Comparison of ENCODE assay signal across 1 cellular context in the genomic region with DNA sequence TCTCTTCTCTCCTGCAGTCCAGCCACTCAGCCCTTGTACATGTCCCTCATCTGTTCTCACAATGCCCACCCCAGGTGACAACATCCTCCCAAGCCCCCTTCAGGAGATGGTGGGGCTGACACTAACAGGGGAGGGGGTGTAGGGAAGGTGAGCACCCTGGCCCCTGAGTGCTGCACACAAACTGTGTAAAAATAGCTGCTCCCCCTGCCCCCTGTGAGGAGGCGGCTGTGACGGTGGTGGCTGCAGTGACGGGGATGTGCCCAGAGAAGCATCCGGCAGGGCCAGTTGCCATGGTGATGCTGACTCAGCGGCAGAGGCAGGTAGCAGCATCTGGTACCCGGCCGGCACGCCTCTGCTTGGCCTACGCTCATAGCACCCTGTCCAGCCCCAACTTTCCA.
TF ChIP-seq lines count a peak whose summit lies in the region.

No MANE protein-coding gene starts in this region.

TF ChIP-seq in HepG2, 621 proteins besides CTCF, POLR2A, EP300 and RAD21 (continues in another document):
- TF ChIP-seq TGIF2 (CRISPR knock-in tag; IDR thresholded peaks at IDR 0.05) = no peak
- TF ChIP-seq ISX (CRISPR knock-in tag; conservative IDR thresholded peaks at IDR 0.05) = no peak
- TF ChIP-seq, protein P1, sequence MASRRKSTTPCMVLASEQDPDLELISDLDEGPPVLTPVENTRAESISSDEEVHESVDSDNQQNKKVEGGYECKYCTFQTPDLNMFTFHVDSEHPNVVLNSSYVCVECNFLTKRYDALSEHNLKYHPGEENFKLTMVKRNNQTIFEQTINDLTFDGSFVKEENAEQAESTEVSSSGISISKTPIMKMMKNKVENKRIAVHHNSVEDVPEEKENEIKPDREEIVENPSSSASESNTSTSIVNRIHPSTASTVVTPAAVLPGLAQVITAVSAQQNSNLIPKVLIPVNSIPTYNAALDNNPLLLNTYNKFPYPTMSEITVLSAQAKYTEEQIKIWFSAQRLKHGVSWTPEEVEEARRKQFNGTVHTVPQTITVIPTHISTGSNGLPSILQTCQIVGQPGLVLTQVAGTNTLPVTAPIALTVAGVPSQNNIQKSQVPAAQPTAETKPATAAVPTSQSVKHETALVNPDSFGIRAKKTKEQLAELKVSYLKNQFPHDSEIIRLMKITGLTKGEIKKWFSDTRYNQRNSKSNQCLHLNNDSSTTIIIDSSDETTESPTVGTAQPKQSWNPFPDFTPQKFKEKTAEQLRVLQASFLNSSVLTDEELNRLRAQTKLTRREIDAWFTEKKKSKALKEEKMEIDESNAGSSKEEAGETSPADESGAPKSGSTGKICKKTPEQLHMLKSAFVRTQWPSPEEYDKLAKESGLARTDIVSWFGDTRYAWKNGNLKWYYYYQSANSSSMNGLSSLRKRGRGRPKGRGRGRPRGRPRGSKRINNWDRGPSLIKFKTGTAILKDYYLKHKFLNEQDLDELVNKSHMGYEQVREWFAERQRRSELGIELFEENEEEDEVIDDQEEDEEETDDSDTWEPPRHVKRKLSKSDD (CRISPR knock-in tag; IDR thresholded peaks at IDR 0.05; ENCODE audit: low read depth) = no peak
- TF ChIP-seq, protein P2, sequence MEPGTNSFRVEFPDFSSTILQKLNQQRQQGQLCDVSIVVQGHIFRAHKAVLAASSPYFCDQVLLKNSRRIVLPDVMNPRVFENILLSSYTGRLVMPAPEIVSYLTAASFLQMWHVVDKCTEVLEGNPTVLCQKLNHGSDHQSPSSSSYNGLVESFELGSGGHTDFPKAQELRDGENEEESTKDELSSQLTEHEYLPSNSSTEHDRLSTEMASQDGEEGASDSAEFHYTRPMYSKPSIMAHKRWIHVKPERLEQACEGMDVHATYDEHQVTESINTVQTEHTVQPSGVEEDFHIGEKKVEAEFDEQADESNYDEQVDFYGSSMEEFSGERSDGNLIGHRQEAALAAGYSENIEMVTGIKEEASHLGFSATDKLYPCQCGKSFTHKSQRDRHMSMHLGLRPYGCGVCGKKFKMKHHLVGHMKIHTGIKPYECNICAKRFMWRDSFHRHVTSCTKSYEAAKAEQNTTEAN (CRISPR knock-in tag; conservative IDR thresholded peaks at IDR 0.05) = no peak
- TF ChIP-seq, protein P3, sequence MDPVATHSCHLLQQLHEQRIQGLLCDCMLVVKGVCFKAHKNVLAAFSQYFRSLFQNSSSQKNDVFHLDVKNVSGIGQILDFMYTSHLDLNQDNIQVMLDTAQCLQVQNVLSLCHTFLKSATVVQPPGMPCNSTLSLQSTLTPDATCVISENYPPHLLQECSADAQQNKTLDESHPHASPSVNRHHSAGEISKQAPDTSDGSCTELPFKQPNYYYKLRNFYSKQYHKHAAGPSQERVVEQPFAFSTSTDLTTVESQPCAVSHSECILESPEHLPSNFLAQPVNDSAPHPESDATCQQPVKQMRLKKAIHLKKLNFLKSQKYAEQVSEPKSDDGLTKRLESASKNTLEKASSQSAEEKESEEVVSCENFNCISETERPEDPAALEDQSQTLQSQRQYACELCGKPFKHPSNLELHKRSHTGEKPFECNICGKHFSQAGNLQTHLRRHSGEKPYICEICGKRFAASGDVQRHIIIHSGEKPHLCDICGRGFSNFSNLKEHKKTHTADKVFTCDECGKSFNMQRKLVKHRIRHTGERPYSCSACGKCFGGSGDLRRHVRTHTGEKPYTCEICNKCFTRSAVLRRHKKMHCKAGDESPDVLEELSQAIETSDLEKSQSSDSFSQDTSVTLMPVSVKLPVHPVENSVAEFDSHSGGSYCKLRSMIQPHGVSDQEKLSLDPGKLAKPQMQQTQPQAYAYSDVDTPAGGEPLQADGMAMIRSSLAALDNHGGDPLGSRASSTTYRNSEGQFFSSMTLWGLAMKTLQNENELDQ (CRISPR knock-in tag; IDR thresholded peaks at IDR 0.05; ENCODE audit: borderline replicate concordance) = no peak
- no peak for TF ChIP-seq ZNF543 (CRISPR knock-in tag; IDR thresholded peaks at IDR 0.05)
- TF ChIP-seq, protein P4, sequence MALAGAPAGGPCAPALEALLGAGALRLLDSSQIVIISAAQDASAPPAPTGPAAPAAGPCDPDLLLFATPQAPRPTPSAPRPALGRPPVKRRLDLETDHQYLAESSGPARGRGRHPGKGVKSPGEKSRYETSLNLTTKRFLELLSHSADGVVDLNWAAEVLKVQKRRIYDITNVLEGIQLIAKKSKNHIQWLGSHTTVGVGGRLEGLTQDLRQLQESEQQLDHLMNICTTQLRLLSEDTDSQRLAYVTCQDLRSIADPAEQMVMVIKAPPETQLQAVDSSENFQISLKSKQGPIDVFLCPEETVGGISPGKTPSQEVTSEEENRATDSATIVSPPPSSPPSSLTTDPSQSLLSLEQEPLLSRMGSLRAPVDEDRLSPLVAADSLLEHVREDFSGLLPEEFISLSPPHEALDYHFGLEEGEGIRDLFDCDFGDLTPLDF (CRISPR knock-in tag; IDR thresholded peaks at IDR 0.05) = no peak
- TF ChIP-seq, protein P5, sequence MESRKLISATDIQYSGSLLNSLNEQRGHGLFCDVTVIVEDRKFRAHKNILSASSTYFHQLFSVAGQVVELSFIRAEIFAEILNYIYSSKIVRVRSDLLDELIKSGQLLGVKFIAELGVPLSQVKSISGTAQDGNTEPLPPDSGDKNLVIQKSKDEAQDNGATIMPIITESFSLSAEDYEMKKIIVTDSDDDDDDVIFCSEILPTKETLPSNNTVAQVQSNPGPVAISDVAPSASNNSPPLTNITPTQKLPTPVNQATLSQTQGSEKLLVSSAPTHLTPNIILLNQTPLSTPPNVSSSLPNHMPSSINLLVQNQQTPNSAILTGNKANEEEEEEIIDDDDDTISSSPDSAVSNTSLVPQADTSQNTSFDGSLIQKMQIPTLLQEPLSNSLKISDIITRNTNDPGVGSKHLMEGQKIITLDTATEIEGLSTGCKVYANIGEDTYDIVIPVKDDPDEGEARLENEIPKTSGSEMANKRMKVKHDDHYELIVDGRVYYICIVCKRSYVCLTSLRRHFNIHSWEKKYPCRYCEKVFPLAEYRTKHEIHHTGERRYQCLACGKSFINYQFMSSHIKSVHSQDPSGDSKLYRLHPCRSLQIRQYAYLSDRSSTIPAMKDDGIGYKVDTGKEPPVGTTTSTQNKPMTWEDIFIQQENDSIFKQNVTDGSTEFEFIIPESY (CRISPR knock-in tag; IDR thresholded peaks at IDR 0.05) = no peak
- TF ChIP-seq MZF1 (CRISPR knock-in tag; IDR thresholded peaks at IDR 0.05; ENCODE audit: borderline replicate concordance) = no peak
- no peak for TF ChIP-seq PHB2 (IDR thresholded peaks at IDR 0.05; ENCODE audit: partially characterized antibody)
- TF ChIP-seq, protein P6, sequence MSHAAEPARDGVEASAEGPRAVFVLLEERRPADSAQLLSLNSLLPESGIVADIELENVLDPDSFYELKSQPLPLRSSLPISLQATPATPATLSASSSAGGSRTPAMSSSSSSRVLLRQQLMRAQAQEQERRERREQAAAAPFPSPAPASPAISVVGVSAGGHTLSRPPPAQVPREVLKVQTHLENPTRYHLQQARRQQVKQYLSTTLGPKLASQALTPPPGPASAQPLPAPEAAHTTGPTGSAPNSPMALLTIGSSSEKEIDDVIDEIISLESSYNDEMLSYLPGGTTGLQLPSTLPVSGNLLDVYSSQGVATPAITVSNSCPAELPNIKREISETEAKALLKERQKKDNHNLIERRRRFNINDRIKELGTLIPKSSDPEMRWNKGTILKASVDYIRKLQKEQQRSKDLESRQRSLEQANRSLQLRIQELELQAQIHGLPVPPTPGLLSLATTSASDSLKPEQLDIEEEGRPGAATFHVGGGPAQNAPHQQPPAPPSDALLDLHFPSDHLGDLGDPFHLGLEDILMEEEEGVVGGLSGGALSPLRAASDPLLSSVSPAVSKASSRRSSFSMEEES (CRISPR knock-in tag; IDR thresholded peaks at IDR 0.05) = no peak
- no peak for TF ChIP-seq SALL1 (CRISPR knock-in tag; IDR thresholded peaks at IDR 0.05)
- 0 out of 2 replicates have a peak, but pooled peaks have one; percentile 31 for TF ChIP-seq RFX5 (IDR thresholded peaks at IDR 0.05; ENCODE audit: low read depth, low read length)
- TF ChIP-seq, protein P7, sequence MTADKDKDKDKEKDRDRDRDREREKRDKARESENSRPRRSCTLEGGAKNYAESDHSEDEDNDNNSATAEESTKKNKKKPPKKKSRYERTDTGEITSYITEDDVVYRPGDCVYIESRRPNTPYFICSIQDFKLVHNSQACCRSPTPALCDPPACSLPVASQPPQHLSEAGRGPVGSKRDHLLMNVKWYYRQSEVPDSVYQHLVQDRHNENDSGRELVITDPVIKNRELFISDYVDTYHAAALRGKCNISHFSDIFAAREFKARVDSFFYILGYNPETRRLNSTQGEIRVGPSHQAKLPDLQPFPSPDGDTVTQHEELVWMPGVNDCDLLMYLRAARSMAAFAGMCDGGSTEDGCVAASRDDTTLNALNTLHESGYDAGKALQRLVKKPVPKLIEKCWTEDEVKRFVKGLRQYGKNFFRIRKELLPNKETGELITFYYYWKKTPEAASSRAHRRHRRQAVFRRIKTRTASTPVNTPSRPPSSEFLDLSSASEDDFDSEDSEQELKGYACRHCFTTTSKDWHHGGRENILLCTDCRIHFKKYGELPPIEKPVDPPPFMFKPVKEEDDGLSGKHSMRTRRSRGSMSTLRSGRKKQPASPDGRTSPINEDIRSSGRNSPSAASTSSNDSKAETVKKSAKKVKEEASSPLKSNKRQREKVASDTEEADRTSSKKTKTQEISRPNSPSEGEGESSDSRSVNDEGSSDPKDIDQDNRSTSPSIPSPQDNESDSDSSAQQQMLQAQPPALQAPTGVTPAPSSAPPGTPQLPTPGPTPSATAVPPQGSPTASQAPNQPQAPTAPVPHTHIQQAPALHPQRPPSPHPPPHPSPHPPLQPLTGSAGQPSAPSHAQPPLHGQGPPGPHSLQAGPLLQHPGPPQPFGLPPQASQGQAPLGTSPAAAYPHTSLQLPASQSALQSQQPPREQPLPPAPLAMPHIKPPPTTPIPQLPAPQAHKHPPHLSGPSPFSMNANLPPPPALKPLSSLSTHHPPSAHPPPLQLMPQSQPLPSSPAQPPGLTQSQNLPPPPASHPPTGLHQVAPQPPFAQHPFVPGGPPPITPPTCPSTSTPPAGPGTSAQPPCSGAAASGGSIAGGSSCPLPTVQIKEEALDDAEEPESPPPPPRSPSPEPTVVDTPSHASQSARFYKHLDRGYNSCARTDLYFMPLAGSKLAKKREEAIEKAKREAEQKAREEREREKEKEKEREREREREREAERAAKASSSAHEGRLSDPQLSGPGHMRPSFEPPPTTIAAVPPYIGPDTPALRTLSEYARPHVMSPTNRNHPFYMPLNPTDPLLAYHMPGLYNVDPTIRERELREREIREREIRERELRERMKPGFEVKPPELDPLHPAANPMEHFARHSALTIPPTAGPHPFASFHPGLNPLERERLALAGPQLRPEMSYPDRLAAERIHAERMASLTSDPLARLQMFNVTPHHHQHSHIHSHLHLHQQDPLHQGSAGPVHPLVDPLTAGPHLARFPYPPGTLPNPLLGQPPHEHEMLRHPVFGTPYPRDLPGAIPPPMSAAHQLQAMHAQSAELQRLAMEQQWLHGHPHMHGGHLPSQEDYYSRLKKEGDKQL (CRISPR knock-in tag; IDR thresholded peaks at IDR 0.05; ENCODE audit: low read depth) = no peak
- TF ChIP-seq RFX3 (CRISPR knock-in tag; IDR thresholded peaks at IDR 0.05) = peak; percentile 73
- TF ChIP-seq PCBP1 (IDR thresholded peaks at IDR 0.05; ENCODE audit: borderline replicate concordance, low read depth, low read length) = no peak
- TF ChIP-seq RFX1 (IDR thresholded peaks at IDR 0.05) = peak; percentile 55; the same call in 1 of the 2 replicates
- TF ChIP-seq CBX2 (IDR thresholded peaks at IDR 0.05; ENCODE audit: low read depth, low read length) = no peak
- TF ChIP-seq CBX2 (CRISPR knock-in tag; IDR thresholded peaks at IDR 0.05; ENCODE audit: low read depth) = no peak
- TF ChIP-seq MAFF (IDR thresholded peaks at IDR 0.05; ENCODE audit: low read depth, low read length) = peak; percentile 80
- TF ChIP-seq FOSL2 (CRISPR knock-in tag; IDR thresholded peaks at IDR 0.05) = peak; percentile 62
- peak; percentile 32; the same call in 1 of the 2 replicates for TF ChIP-seq MAFG (CRISPR knock-in tag; IDR thresholded peaks at IDR 0.05)
- TF ChIP-seq, protein P8, sequence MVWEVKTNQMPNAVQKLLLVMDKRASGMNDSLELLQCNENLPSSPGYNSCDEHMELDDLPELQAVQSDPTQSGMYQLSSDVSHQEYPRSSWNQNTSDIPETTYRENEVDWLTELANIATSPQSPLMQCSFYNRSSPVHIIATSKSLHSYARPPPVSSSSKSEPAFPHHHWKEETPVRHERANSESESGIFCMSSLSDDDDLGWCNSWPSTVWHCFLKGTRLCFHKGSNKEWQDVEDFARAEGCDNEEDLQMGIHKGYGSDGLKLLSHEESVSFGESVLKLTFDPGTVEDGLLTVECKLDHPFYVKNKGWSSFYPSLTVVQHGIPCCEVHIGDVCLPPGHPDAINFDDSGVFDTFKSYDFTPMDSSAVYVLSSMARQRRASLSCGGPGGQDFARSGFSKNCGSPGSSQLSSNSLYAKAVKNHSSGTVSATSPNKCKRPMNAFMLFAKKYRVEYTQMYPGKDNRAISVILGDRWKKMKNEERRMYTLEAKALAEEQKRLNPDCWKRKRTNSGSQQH (CRISPR knock-in tag; IDR thresholded peaks at IDR 0.05; ENCODE audit: low read depth) = no peak
- no peak for TF ChIP-seq LCORL (IDR thresholded peaks at IDR 0.05)
- TF ChIP-seq LCORL (CRISPR knock-in tag; IDR thresholded peaks at IDR 0.05) = no peak
- TF ChIP-seq KDM1A (CRISPR knock-in tag; IDR thresholded peaks at IDR 0.05) = 0 out of 2 replicates have a peak, but pooled peaks have one; percentile 30
- peak; percentile 87 for TF ChIP-seq MAFK (conservative IDR thresholded peaks at IDR 0.05 in 1 of 2, IDR thresholded peaks at IDR 0.05 in 1 of 2; ENCODE audit: low read length in 2 of 2)
- TF ChIP-seq RXRA (CRISPR knock-in tag; IDR thresholded peaks at IDR 0.05) = no peak
- TF ChIP-seq, protein P9, sequence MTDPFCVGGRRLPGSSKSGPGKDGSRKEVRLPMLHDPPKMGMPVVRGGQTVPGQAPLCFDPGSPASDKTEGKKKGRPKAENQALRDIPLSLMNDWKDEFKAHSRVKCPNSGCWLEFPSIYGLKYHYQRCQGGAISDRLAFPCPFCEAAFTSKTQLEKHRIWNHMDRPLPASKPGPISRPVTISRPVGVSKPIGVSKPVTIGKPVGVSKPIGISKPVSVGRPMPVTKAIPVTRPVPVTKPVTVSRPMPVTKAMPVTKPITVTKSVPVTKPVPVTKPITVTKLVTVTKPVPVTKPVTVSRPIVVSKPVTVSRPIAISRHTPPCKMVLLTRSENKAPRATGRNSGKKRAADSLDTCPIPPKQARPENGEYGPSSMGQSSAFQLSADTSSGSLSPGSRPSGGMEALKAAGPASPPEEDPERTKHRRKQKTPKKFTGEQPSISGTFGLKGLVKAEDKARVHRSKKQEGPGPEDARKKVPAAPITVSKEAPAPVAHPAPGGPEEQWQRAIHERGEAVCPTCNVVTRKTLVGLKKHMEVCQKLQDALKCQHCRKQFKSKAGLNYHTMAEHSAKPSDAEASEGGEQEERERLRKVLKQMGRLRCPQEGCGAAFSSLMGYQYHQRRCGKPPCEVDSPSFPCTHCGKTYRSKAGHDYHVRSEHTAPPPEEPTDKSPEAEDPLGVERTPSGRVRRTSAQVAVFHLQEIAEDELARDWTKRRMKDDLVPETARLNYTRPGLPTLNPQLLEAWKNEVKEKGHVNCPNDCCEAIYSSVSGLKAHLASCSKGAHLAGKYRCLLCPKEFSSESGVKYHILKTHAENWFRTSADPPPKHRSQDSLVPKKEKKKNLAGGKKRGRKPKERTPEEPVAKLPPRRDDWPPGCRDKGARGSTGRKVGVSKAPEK (CRISPR knock-in tag; IDR thresholded peaks at IDR 0.05; ENCODE audit: borderline replicate concordance) = no peak
